Comparison of ENCODE assay signal across 33 cellular contexts in the genomic region with DNA sequence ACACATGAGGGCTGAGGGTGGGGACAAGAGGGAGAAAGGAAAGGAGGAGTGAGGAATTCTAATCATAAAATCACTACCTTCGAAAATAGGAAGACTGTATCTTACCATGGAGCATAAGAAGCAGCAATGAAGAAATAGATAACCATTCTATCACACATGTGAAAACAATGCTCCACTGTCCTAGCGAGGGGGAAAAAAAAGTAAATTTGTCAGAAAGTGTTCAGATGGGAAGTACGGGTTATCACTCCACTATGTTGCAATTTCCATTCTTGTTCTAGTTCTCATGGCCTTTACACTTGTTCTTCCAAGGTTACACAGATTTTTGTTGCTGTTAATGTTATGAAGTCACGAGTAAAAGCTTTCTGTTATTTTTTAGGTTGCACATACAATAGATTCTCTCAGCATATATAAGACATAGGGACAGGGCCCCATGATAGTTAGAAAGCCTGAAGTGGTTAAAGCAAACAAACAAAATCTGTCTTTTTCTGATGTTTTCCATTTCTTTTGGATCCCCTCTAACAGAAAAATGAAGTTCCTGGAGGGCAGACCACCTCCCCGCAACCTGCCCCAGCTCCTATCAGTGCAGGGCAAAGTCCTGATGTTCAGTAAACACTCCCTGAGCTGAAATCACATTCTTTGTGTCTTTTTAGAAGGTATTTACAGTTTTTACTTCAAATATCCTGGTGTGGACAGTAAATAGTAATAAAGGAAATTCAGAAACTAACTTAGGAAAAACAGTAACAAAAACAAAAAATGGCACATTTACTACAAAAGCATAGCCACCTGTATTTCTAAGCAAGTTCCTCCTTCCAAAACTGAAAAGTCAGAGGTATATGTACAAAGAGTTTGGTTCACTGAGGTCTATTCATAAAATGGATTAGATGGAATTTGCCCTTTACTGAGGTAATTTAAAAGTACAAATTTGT.
"Had no signal": no experiment of that assay in that cellular context is flagged by ENCODE, and none has a peak within 500 bp of the region (broad histone marks: within the 10 kb centered on the region; RNA-seq: fewer than 3 reads in every experiment).

No MANE protein-coding gene starts in this region.

- H3K27me3 ChIP-seq: adrenal gland, ascending aorta, cardiac muscle cell, dorsolateral prefrontal cortex, ovary, sigmoid colon, tibial artery had no signal

- H3K27ac Mint-ChIP-seq: activated CD4-positive, alpha-beta T cell treated with anti-CD3 and anti-CD28 coated beads for 36 hours; activated CD8-positive, alpha-beta memory T cell treated with anti-CD3 and anti-CD28 coated beads, Interleukin-2, amount 10 ng/mL, durations not matched to agents 7 days and 5 days; activated CD8-positive, alpha-beta T cell treated with anti-CD3 and anti-CD28 coated beads, Interleukin-2, amount 10 ng/mL, durations not matched to agents 7 days and 5 days; activated naive CD8-positive, alpha-beta T cell; activated T-helper 2 cell treated with anti-CD3 and anti-CD28 coated beads, Interferon-gamma antibody, Interleukin-2, Interleukin-4, amounts not matched to agents 10 μg/mL and 5 μg/mL and 100 μg/mL, durations not matched to agents 14 hours and 24 hours and 36 hours; brain; effector memory CD8-positive, alpha-beta T cell; stimulated activated memory B cell treated with anti-CD40 and anti-IgM and Interleukin-4, amounts not matched to agents 10 μg/mL and 1 μg/mL and 100 μg/mL, for 72 hours; stimulated activated naive CD8-positive, alpha-beta T cell treated with anti-CD3 and anti-CD28 coated beads, Interleukin-15, amount 100 ng/mL, for 72 hours; T-cell; T-helper 2 cell treated with Interferon-gamma antibody and Interleukin-4, amounts not matched to agents 5 μg/mL and 100 μg/mL, for 36 hours had no signal

- H3K4me3 ChIP-seq: adrenal gland, ascending aorta, cardiac muscle cell, coronary artery, dorsolateral prefrontal cortex, left ventricle myocardium inferior, ovary, prostate gland, sigmoid colon, tibial artery had no signal

- H3K27ac ChIP-seq: ascending aorta, cardiac muscle cell, coronary artery, dorsolateral prefrontal cortex, left ventricle myocardium inferior, ovary, prostate gland, sigmoid colon, tibial artery had no signal

- H3K9me3 ChIP-seq: adrenal gland, ascending aorta, left ventricle myocardium inferior, ovary, prostate gland, sigmoid colon, tibial artery had no signal

- DNase-seq: activated CD4-positive, alpha-beta T cell treated with anti-CD3 and anti-CD28 coated beads for 36 hours; activated CD4-positive, CD25-positive, alpha-beta regulatory T cell; activated CD8-positive, alpha-beta memory T cell treated with anti-CD3 and anti-CD28 coated beads, Interleukin-2, amount 10 ng/mL, durations not matched to agents 7 days and 5 days; activated CD8-positive, alpha-beta T cell treated with anti-CD3 and anti-CD28 coated beads, Interleukin-2, amount 10 ng/mL, durations not matched to agents 7 days and 5 days; activated naive CD4-positive, alpha-beta T cell; activated T-cell treated with anti-CD3 and anti-CD28 coated beads, Interleukin-2, amount 50 U/mL, for 48 hours; adrenal gland; cerebellar nuclear complex; dorsolateral prefrontal cortex; effector memory CD8-positive, alpha-beta T cell; foreskin fibroblast; head of caudate nucleus; hypothalamus; left ventricle myocardium inferior; ovary; retina; sigmoid colon; small intestine; stimulated activated CD4-positive, alpha-beta T cell treated with anti-CD3 and anti-CD28 coated beads, Interleukin-4, amount 100 ng/mL, for 24 hours; stimulated activated CD8-positive, alpha-beta memory T cell treated with anti-CD3 and anti-CD28 coated beads, Interleukin-4, amount 100 ng/mL, for 48 hours; stimulated activated naive CD8-positive, alpha-beta T cell treated with anti-CD3 and anti-CD28 coated beads, Interleukin-15, amount 100 ng/mL, for 72 hours; T-cell; tibial artery had no signal

- FAIRE-seq: endothelial cell of umbilical vein, small intestine had no signal

- ATAC-seq: activated CD4-positive, alpha-beta T cell treated with anti-CD3 and anti-CD28 coated beads for 36 hours; activated CD8-positive, alpha-beta memory T cell treated with anti-CD3 and anti-CD28 coated beads, Interleukin-2, amount 10 ng/mL, durations not matched to agents 7 days and 5 days; activated CD8-positive, alpha-beta T cell treated with anti-CD3 and anti-CD28 coated beads, Interleukin-2, amount 10 ng/mL, durations not matched to agents 7 days and 5 days; effector memory CD8-positive, alpha-beta T cell; stimulated activated memory B cell treated with anti-CD40 and anti-IgM and Interleukin-4, amounts not matched to agents 10 μg/mL and 1 μg/mL and 100 μg/mL, for 72 hours; stimulated activated naive CD8-positive, alpha-beta T cell treated with anti-CD3 and anti-CD28 coated beads, Interleukin-15, amount 100 ng/mL, for 72 hours; T-cell had no signal

- H3K4me1 ChIP-seq: ascending aorta, prostate gland, sigmoid colon, tibial artery had no signal

- H3K36me3 ChIP-seq: ovary, prostate gland had no signal

- H3K4me1 Mint-ChIP-seq: activated CD4-positive, alpha-beta T cell treated with anti-CD3 and anti-CD28 coated beads for 36 hours; brain; stimulated activated memory B cell treated with anti-CD40 and anti-IgM and Interleukin-4, amounts not matched to agents 10 μg/mL and 1 μg/mL and 100 μg/mL, for 72 hours; stimulated activated naive CD8-positive, alpha-beta T cell treated with anti-CD3 and anti-CD28 coated beads, Interleukin-15, amount 100 ng/mL, for 72 hours; T-cell had no signal

- H3K4me3 Mint-ChIP-seq: activated CD4-positive, alpha-beta T cell treated with anti-CD3 and anti-CD28 coated beads for 36 hours; activated CD8-positive, alpha-beta memory T cell treated with anti-CD3 and anti-CD28 coated beads, Interleukin-2, amount 10 ng/mL, durations not matched to agents 7 days and 5 days; activated CD8-positive, alpha-beta T cell treated with anti-CD3 and anti-CD28 coated beads, Interleukin-2, amount 10 ng/mL, durations not matched to agents 7 days and 5 days; activated naive CD8-positive, alpha-beta T cell; brain; effector memory CD8-positive, alpha-beta T cell; stimulated activated memory B cell treated with anti-CD40 and anti-IgM and Interleukin-4, amounts not matched to agents 10 μg/mL and 1 μg/mL and 100 μg/mL, for 72 hours; stimulated activated naive CD8-positive, alpha-beta T cell treated with anti-CD3 and anti-CD28 coated beads, Interleukin-15, amount 100 ng/mL, for 72 hours; T-cell; T-helper 2 cell treated with Interferon-gamma antibody and Interleukin-4, amounts not matched to agents 5 μg/mL and 100 μg/mL, for 36 hours had no signal

- H3K27me3 Mint-ChIP-seq: activated CD4-positive, alpha-beta T cell treated with anti-CD3 and anti-CD28 coated beads for 36 hours; activated CD8-positive, alpha-beta memory T cell treated with anti-CD3 and anti-CD28 coated beads, Interleukin-2, amount 10 ng/mL, durations not matched to agents 7 days and 5 days; activated naive CD8-positive, alpha-beta T cell; brain; effector memory CD8-positive, alpha-beta T cell; stimulated activated memory B cell treated with anti-CD40 and anti-IgM and Interleukin-4, amounts not matched to agents 10 μg/mL and 1 μg/mL and 100 μg/mL, for 72 hours; stimulated activated naive CD8-positive, alpha-beta T cell treated with anti-CD3 and anti-CD28 coated beads, Interleukin-15, amount 100 ng/mL, for 72 hours; T-cell had no signal

- H3K9me3 Mint-ChIP-seq: activated T-helper 2 cell treated with anti-CD3 and anti-CD28 coated beads, Interferon-gamma antibody, Interleukin-2, Interleukin-4, amounts not matched to agents 10 μg/mL and 5 μg/mL and 100 μg/mL, durations not matched to agents 14 hours and 24 hours and 36 hours; brain; effector memory CD8-positive, alpha-beta T cell; stimulated activated memory B cell treated with anti-CD40 and anti-IgM and Interleukin-4, amounts not matched to agents 10 μg/mL and 1 μg/mL and 100 μg/mL, for 72 hours; stimulated activated naive CD8-positive, alpha-beta T cell treated with anti-CD3 and anti-CD28 coated beads, Interleukin-15, amount 100 ng/mL, for 72 hours; T-cell; T-helper 2 cell treated with Interferon-gamma antibody and Interleukin-4, amounts not matched to agents 5 μg/mL and 100 μg/mL, for 36 hours had no signal
